ENCODE assay signal across 8 cellular contexts in the genomic region with DNA sequence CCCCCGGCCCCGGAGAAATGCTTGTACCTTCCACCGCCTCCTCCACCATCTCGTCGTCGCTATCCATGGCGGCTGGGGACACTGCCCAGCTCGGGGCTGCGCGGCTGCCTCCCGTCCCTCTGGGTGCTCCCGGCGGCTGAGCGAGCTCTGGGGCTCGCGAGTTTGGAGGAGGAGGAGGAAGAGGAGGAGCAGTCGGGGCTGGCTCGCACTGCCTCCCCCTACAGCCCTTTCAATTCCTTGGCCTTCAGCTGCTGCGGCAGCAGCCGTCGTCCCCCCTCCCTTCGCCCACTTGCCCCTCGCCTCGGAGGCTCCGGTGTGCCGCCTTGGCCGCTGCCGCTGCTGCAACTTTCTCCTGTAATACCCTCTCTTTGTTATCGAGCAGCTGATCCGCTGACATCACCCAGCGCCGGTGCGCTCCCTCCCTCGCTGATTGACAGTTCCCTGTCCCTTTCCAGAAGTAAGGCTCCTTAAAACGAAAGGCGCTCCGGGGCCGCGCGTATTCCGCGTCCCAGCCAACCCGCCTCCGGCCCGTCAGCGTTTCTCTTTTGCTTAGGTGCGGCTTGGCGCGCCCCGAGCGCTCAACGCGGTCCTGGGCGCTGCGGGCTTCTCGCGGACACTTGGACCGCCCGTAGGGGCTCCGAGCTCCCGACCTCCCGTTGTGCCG. TPM values are rescaled to one million over a fixed set of nuclear protein-coding genes. Genes with fewer than 3 reads are reported as not detected.
DNase-seq lines count a peak whose midpoint lies in the region; FAIRE-seq and TF ChIP-seq lines count a peak whose summit lies in the region.

A gene (minus strand): TSS at position 149 of the 664 bp plus-strand sequence. CDS start 82 bp downstream, at position 67.

- no peaks in the 10 kb centered on the region for H3K27me3 Mint-ChIP-seq in T-helper 2 cell treated with Interferon-gamma antibody and Interleukin-4, amounts not matched to agents 5 μg/mL and 100 μg/mL, for 36 hours (ENCODE audit: low read depth)
- H3K27me3 Mint-ChIP-seq in astrocyte (ENCODE audit: low read depth, unreplicated experiment) (peaks cover 13% of the 10 kb centered on the region), progenitor cell of endocrine pancreas (peaks cover 22% of the 10 kb centered on the region)

- peak within 1 kb of the TSS; percentile 98 for H3K4me2 ChIP-seq in astrocyte (ENCODE audit: low read length)

- H3K36me3 Mint-ChIP-seq in T-helper 2 cell treated with Interferon-gamma antibody and Interleukin-4, amounts not matched to agents 5 μg/mL and 100 μg/mL, for 36 hours (ENCODE audit: low read depth) = peaks cover 2% of the 10 kb centered on the region
- peaks cover 3% of the 10 kb centered on the region for H3K36me3 Mint-ChIP-seq in astrocyte (ENCODE audit: low read depth, unreplicated experiment)
- no peaks in the 10 kb centered on the region for H3K36me3 Mint-ChIP-seq in progenitor cell of endocrine pancreas (ENCODE audit: insufficient read depth)

- peaks cover 42% of the 10 kb centered on the region for H3K4me1 Mint-ChIP-seq in T-helper 2 cell treated with Interferon-gamma antibody and Interleukin-4, amounts not matched to agents 5 μg/mL and 100 μg/mL, for 36 hours (ENCODE audit: low read depth)
- H3K4me1 Mint-ChIP-seq in astrocyte (ENCODE audit: low read depth, unreplicated experiment) (peaks cover 33% of the 10 kb centered on the region), progenitor cell of endocrine pancreas (ENCODE audit: low read depth) (peaks cover 55% of the 10 kb centered on the region)

- H3K36me3 ChIP-seq in HEK293 (ENCODE audit: control insufficient read depth in 2 of 2, insufficient read depth in 1 of 2, low read length in 2 of 2) (no peaks in the 10 kb centered on the region), astrocyte (ENCODE audit: insufficient read depth, low read length) (no peaks in the 10 kb centered on the region), right atrium auricular region (no peaks in the 10 kb centered on the region), vagina (no peaks in the 10 kb centered on the region)

- peak within 1 kb of the TSS; percentile 96 for H3K9ac ChIP-seq in astrocyte (ENCODE audit: low read length)

- peak within 1 kb of the TSS; percentile 99 for H3K27ac Mint-ChIP-seq in T-helper 2 cell treated with Interferon-gamma antibody and Interleukin-4, amounts not matched to agents 5 μg/mL and 100 μg/mL, for 36 hours
- H3K27ac Mint-ChIP-seq in astrocyte (ENCODE audit: unreplicated experiment) = peak within 1 kb of the TSS; percentile 96
- H3K27ac Mint-ChIP-seq in progenitor cell of endocrine pancreas = peak within 1 kb of the TSS; percentile 97

- H3K27ac ChIP-seq in HEK293 (ENCODE audit: extremely low read depth, low read depth, low read length) = peak within 1 kb of the TSS; percentile 95
- peak within 1 kb of the TSS; percentile 85 for H3K27ac ChIP-seq in astrocyte (ENCODE audit: low read depth, low read length)
- H3K27ac ChIP-seq in right atrium auricular region = peak within 1 kb of the TSS; percentile 94 to 98
- H3K27ac ChIP-seq in vagina = peak within 1 kb of the TSS; percentile 98

- H3K4me3 ChIP-seq in HEK293 (ENCODE audit: low read depth, low read length) (peak within 1 kb of the TSS; percentile 82), astrocyte (ENCODE audit: insufficient read depth, low read depth, low read length) (peak within 1 kb of the TSS; percentile 88), right atrium auricular region (peak within 1 kb of the TSS; percentile 79 to 80), vagina (peak within 1 kb of the TSS; percentile 66 to 77)

- peak in 1 of 2 donors; percentile 75 for TF ChIP-seq POLR2A in vagina (IDR thresholded peaks at IDR 0.05)

- peak; percentile 29 for TF ChIP-seq CTCF in HEK293 (tag by site-specific recombination; IDR thresholded peaks at IDR 0.05)
- TF ChIP-seq CTCF in astrocyte (IDR thresholded peaks at IDR 0.05; ENCODE audit: insufficient read depth, low read depth, low read length) = no peak
- no peak for TF ChIP-seq CTCF in right atrium auricular region (IDR thresholded peaks at IDR 0.05)
- TF ChIP-seq CTCF in progenitor cell of endocrine pancreas (IDR thresholded peaks at IDR 0.05; ENCODE audit: unreplicated experiment) = no peak
- no peak for TF ChIP-seq CTCF in vagina (IDR thresholded peaks at IDR 0.05)

- no peak for FAIRE-seq in astrocyte (lab: Jason Lieb, UNC)

- no peaks in the 10 kb centered on the region for H3K9me3 Mint-ChIP-seq in T-helper 2 cell treated with Interferon-gamma antibody and Interleukin-4, amounts not matched to agents 5 μg/mL and 100 μg/mL, for 36 hours
- H3K9me3 Mint-ChIP-seq in astrocyte (ENCODE audit: unreplicated experiment) = no peaks in the 10 kb centered on the region
- H3K9me3 Mint-ChIP-seq in progenitor cell of endocrine pancreas (ENCODE audit: low read depth) = no peaks in the 10 kb centered on the region

- H2AFZ ChIP-seq in astrocyte (ENCODE audit: low read depth, low read length) = peak within 1 kb of the TSS; percentile 96

- H3K9me3 ChIP-seq in HEK293 (ENCODE audit: control insufficient read depth, insufficient read depth, low read depth, low read length) (no peaks in the 10 kb centered on the region), astrocyte (ENCODE audit: insufficient read depth, low read depth, low read length) (no peaks in the 10 kb centered on the region), right atrium auricular region (no peaks in the 10 kb centered on the region), vagina (no peaks in the 10 kb centered on the region)

- H3K4me1 ChIP-seq in HEK293 (ENCODE audit: control insufficient read depth, insufficient read depth, low read length) = peaks cover 21% of the 10 kb centered on the region
- peaks cover 35% of the 10 kb centered on the region for H3K4me1 ChIP-seq in astrocyte (ENCODE audit: insufficient read depth, low read length)
- H3K4me1 ChIP-seq in right atrium auricular region = peaks cover 0 to 67% of the 10 kb centered on the region in 2 donors
- H3K4me1 ChIP-seq in vagina = peaks cover 57% of the 10 kb centered on the region

- H3K27me3 ChIP-seq in astrocyte (ENCODE audit: insufficient read depth, low read length) (peaks cover 23% of the 10 kb centered on the region), right atrium auricular region (no peaks in the 10 kb centered on the region), vagina (no peaks in the 10 kb centered on the region)

- H3K4me3 Mint-ChIP-seq in T-helper 2 cell treated with Interferon-gamma antibody and Interleukin-4, amounts not matched to agents 5 μg/mL and 100 μg/mL, for 36 hours = peak within 1 kb of the TSS; percentile 95
- peak within 1 kb of the TSS; percentile 94 for H3K4me3 Mint-ChIP-seq in astrocyte (ENCODE audit: unreplicated experiment)
- H3K4me3 Mint-ChIP-seq in progenitor cell of endocrine pancreas (ENCODE audit: low read depth) = peak within 1 kb of the TSS; percentile 94

- DNase-seq in DMS53 treated with DMSO at 0.1 percent for 48 hours (lab: John Stamatoyannopoulos, UW; ENCODE audit: unreplicated experiment) = peak; percentile 65
- DNase-seq in NCI-H1417 (lab: John Stamatoyannopoulos, UW) = peak; percentile 37 to 85 (median 80)
- DNase-seq in T-helper 2 cell treated with Interferon-gamma antibody and Interleukin-4, amounts not matched to agents 5 μg/mL and 100 μg/mL, for 36 hours (ENCODE audit: low spot score) = peak; percentile 68
- DNase-seq in astrocyte (ENCODE audit: low read depth) = peak; percentile 73
- DNase-seq in right atrium auricular region (ENCODE audit: low spot score) = peak; percentile 85
- no peak for DNase-seq in progenitor cell of endocrine pancreas (ENCODE audit: low spot score, unreplicated experiment)
- DNase-seq in vagina (ENCODE audit: extremely low spot score in 2 of 2) = peak in 1 of 2 donors; percentile 94

- peaks cover 23% of the 10 kb centered on the region for H4K20me1 ChIP-seq in astrocyte (ENCODE audit: insufficient read depth, low read length)

- POLR2A ChIA-PET in HEK293 (lab: Yijun Ruan, JAX) = interaction anchor here (0.5 to 1.7 kb wide), 6 partner anchors 12 to 133 kb away, joined by 3 to 4 read pairs (median 4); no protein-coding TSS in a partner anchor

- CTCF ChIA-PET in HEK293 (lab: Yijun Ruan, JAX) = interaction anchor here (0.6 to 2.8 kb wide), 3 partner anchors 47 to 244 kb away, joined by 3 to 8 read pairs (median 3); no protein-coding TSS in a partner anchor

- intact Hi-C loops in vagina (cut with DNase I) = no loop called here

- peaks cover 51% of the 10 kb centered on the region for H3K79me2 ChIP-seq in astrocyte (ENCODE audit: insufficient read depth, low read length)

TF ChIP-seq in HEK293, 187 proteins besides CTCF, POLR2A, EP300 and RAD21 (continues in another document):
- peak; percentile 34; the same call in 1 of the 2 replicates for TF ChIP-seq KLF8 (tag by site-specific recombination; IDR thresholded peaks at IDR 0.05)

RNA-seq across cellular contexts. Expression of the gene that starts here (rescaled TPM):
- total RNA-seq in astrocyte (51.4 and 55.0 TPM in 2 replicates), right atrium auricular region (10 to 100 TPM; 51.8 to 69.5 TPM), progenitor cell of endocrine pancreas (11.9 and 13.8 TPM in 2 replicates), vagina (51.8 TPM)
